In genomic region chr6:159007510-159007909, GRCh38 we compare ENCODE assay signal across 33 cellular contexts. TPM values are rescaled to one million over a fixed set of nuclear protein-coding genes. Genes with fewer than 3 reads are reported as not detected.
"Had no signal": no experiment of that assay in that cellular context is flagged by ENCODE, and none has a peak within 500 bp of the region (broad histone marks: within the 10 kb centered on the region; RNA-seq: fewer than 3 reads in every experiment).

No MANE protein-coding gene starts in this region.

- H3K9ac ChIP-seq: KMS-11 had no signal

- H3K4me3 Mint-ChIP-seq: activated CD4-positive, alpha-beta memory T cell treated with anti-CD3 and anti-CD28 coated beads for 36 hours; activated CD4-positive, alpha-beta T cell treated with anti-CD3 and anti-CD28 coated beads for 36 hours; activated CD4-positive, alpha-beta T cell treated with anti-CD3 and anti-CD28 coated beads, Interleukin-2, amount 10 ng/mL, durations not matched to agents 7 days and 5 days; activated naive CD4-positive, alpha-beta T cell treated with anti-CD3 and anti-CD28 coated beads, Interleukin-2, amount 50 U/mL, for 24 hours; activated naive CD8-positive, alpha-beta T cell treated with anti-CD3 and anti-CD28 coated beads, Interleukin-2, amount 10 ng/mL, durations not matched to agents 7 days and 5 days; activated T-cell treated with anti-CD3 and anti-CD28 coated beads, Interleukin-2, amount 50 U/mL, for 72 hours; central memory CD8-positive, alpha-beta T cell had no signal

- H3K27ac ChIP-seq: ascending aorta, cardiac muscle cell, KMS-11, RWPE1 had no signal

- H3K9me3 Mint-ChIP-seq: activated CD4-positive, alpha-beta memory T cell treated with anti-CD3 and anti-CD28 coated beads for 36 hours; activated CD4-positive, alpha-beta T cell treated with anti-CD3 and anti-CD28 coated beads, Interleukin-2, amount 10 ng/mL, durations not matched to agents 7 days and 5 days; activated naive CD4-positive, alpha-beta T cell treated with anti-CD3 and anti-CD28 coated beads, Interleukin-2, amount 50 U/mL, for 24 hours; activated naive CD8-positive, alpha-beta T cell treated with anti-CD3 and anti-CD28 coated beads, Interleukin-2, amount 10 ng/mL, durations not matched to agents 7 days and 5 days; activated T-cell treated with anti-CD3 and anti-CD28 coated beads, Interleukin-2, amount 50 U/mL, for 72 hours; central memory CD8-positive, alpha-beta T cell had no signal

- FAIRE-seq: TTC549 had no signal

- H3K4me2 ChIP-seq: KMS-11 had no signal

- H3K4me3 ChIP-seq: ascending aorta, cardiac muscle cell had no signal

- H3K36me3 ChIP-seq: ascending aorta, cardiac muscle cell had no signal

- H3K9me3 ChIP-seq: ascending aorta had no signal

- ATAC-seq: activated CD4-positive, alpha-beta T cell treated with anti-CD3 and anti-CD28 coated beads for 36 hours; activated CD4-positive, CD25-positive, alpha-beta regulatory T cell treated with anti-CD3 and anti-CD28 coated beads, Interleukin-2, amount 50 U/mL, for 24 hours; activated T-cell treated with anti-CD3 and anti-CD28 coated beads, Interleukin-2, amount 50 U/mL, for 72 hours; activated T-helper 17 cell treated with anti-CD3 and anti-CD28 coated beads, Interleukin-2, amount 50 U/mL, for 72 hours; Right ventricle myocardium inferior had no signal

- DNase-seq: activated CD4-positive, alpha-beta memory T cell treated with anti-CD3 and anti-CD28 coated beads for 36 hours; activated CD4-positive, alpha-beta T cell treated with anti-CD3 and anti-CD28 coated beads for 36 hours; activated CD4-positive, alpha-beta T cell treated with anti-CD3 and anti-CD28 coated beads, Interleukin-2, amount 10 ng/mL, durations not matched to agents 7 days and 5 days; activated effector memory CD4-positive, alpha-beta T cell treated with anti-CD3 and anti-CD28 coated beads, Interleukin-2, amount 50 U/mL, for 16 hours; activated naive CD4-positive, alpha-beta T cell; activated naive CD8-positive, alpha-beta T cell treated with anti-CD3 and anti-CD28 coated beads, Interleukin-2, amount 10 ng/mL, durations not matched to agents 7 days and 5 days; activated T-cell treated with anti-CD3 and anti-CD28 coated beads, Interleukin-2, amount 50 U/mL, for 1 hour; activated T-cell treated with anti-CD3 and anti-CD28 coated beads, Interleukin-2, amount 50 U/mL, for 72 hours; amygdala; MM.1S; NCI-H1048; NCI-H1105 treated with DMSO at 0.1 percent for 48 hours; NCI-H1436; NCI-H1694 treated with DMSO at 0.1 percent for 48 hours; NCI-H2029; NCI-H345; NCI-H524 treated with DMSO at 0.1 percent for 48 hours; SIG-M5; SW 1271; T-helper 1 cell; T1000 had no signal

- H3K27ac Mint-ChIP-seq: activated CD4-positive, alpha-beta memory T cell treated with anti-CD3 and anti-CD28 coated beads for 36 hours; activated naive CD4-positive, alpha-beta T cell treated with anti-CD3 and anti-CD28 coated beads, Interleukin-2, amount 50 U/mL, for 24 hours; activated naive CD8-positive, alpha-beta T cell treated with anti-CD3 and anti-CD28 coated beads, Interleukin-2, amount 10 ng/mL, durations not matched to agents 7 days and 5 days; activated T-cell treated with anti-CD3 and anti-CD28 coated beads, Interleukin-2, amount 50 U/mL, for 72 hours; activated T-helper 17 cell treated with anti-CD3 and anti-CD28 coated beads, Interleukin-2, amount 50 U/mL, for 72 hours had no signal

- H3K36me3 Mint-ChIP-seq: activated CD4-positive, alpha-beta memory T cell treated with anti-CD3 and anti-CD28 coated beads for 36 hours had no signal

- H3K27me3 Mint-ChIP-seq: activated CD4-positive, alpha-beta memory T cell treated with anti-CD3 and anti-CD28 coated beads for 36 hours; activated CD4-positive, alpha-beta T cell treated with anti-CD3 and anti-CD28 coated beads for 36 hours; activated CD4-positive, alpha-beta T cell treated with anti-CD3 and anti-CD28 coated beads, Interleukin-2, amount 10 ng/mL, durations not matched to agents 7 days and 5 days; activated naive CD4-positive, alpha-beta T cell treated with anti-CD3 and anti-CD28 coated beads, Interleukin-2, amount 50 U/mL, for 24 hours; activated naive CD8-positive, alpha-beta T cell treated with anti-CD3 and anti-CD28 coated beads, Interleukin-2, amount 10 ng/mL, durations not matched to agents 7 days and 5 days; activated T-helper 17 cell treated with anti-CD3 and anti-CD28 coated beads, Interleukin-2, amount 50 U/mL, for 72 hours; central memory CD8-positive, alpha-beta T cell had no signal

- H3K4me1 ChIP-seq: ascending aorta had no signal

- H3K27me3 ChIP-seq: ascending aorta, cardiac muscle cell had no signal

RNA-seq across cellular contexts. Expression of gene TAGAP, which starts 37.3 kb away (rescaled TPM):
- total RNA-seq: cardiac muscle cell, LHCN-M2, NCI-H460 had no signal
- polyA plus RNA-seq: cardiac muscle cell had no signal
